In genomic region chr11:35013514-35014191, GRCh38 we compare ENCODE assay signal across 9 cellular contexts.
DNase-seq lines count a peak whose midpoint lies in the region; ATAC-seq, FAIRE-seq and TF ChIP-seq lines count a peak whose summit lies in the region.
"Had no signal": no experiment of that assay in that cellular context is flagged by ENCODE, and none has a peak within 500 bp of the region (broad histone marks: within the 10 kb centered on the region; RNA-seq: fewer than 3 reads in every experiment).

No MANE protein-coding gene starts in this region.

- no peak for TF ChIP-seq POLR2A in sigmoid colon (IDR thresholded peaks at IDR 0.05)

- 48 to 49% methylated on average over 3 of the region's 3 CpGs for WGBS in sigmoid colon, 2 donors

- no peaks in the 10 kb centered on the region for H3K36me3 ChIP-seq in CD8-positive, alpha-beta memory T cell (ENCODE audit: insufficient read depth, low read length)
- H3K36me3 ChIP-seq in SJSA1: no peaks in the 10 kb centered on the region
- no peaks in the 10 kb centered on the region for H3K36me3 ChIP-seq in sigmoid colon

- peaks cover 0 to 2% of the 10 kb centered on the region in 2 donors for H3K27me3 Mint-ChIP-seq in CD8-positive, alpha-beta memory T cell

- TF ChIP-seq CTCF in sigmoid colon (IDR thresholded peaks at IDR 0.05): no peak

- intact Hi-C loops in sigmoid colon (cut with DNase I): no loop called here

- POLR2A ChIA-PET in CD8-positive, alpha-beta memory T cell (lab: Charles Lee): interaction anchor here (0.6 to 1.1 kb wide), 4 partner anchors 30 to 165 kb away, joined by 3 to 4 read pairs (median 4); no protein-coding TSS in a partner anchor

- peak; percentile 41 for ATAC-seq in GM21515 (IDR thresholded peaks at IDR 0.05; ENCODE audit: unreplicated experiment)

- H3K4me3 ChIP-seq in CD8-positive, alpha-beta memory T cell (ENCODE audit: low read length): no peak overlapping the region
- H3K4me3 ChIP-seq in SJSA1 (no peak overlapping the region), sigmoid colon (no peak overlapping the region)

- no peak for TF ChIP-seq EP300 in sigmoid colon (IDR thresholded peaks at IDR 0.05)

- no peaks in the 10 kb centered on the region for H3K9me3 ChIP-seq in CD8-positive, alpha-beta memory T cell (ENCODE audit: low read length)
- H3K9me3 ChIP-seq in SJSA1 (replicated peaks) (no peaks in the 10 kb centered on the region), sigmoid colon (no peaks in the 10 kb centered on the region)

- H3K4me1 ChIP-seq in CD8-positive, alpha-beta memory T cell (ENCODE audit: insufficient read depth, low read length): peaks cover 23% of the 10 kb centered on the region
- H3K4me1 ChIP-seq in SJSA1 (replicated peaks): peaks cover 35% of the 10 kb centered on the region
- peaks cover 0 to 27% (median 10%) of the 10 kb centered on the region in 4 donors for H3K4me1 ChIP-seq in sigmoid colon

- peak overlapping the region; percentile 81 to 97 (median 94) for H3K27ac Mint-ChIP-seq in CD8-positive, alpha-beta memory T cell

- peak overlapping the region; percentile 13 to 78 (median 71) for H3K4me3 Mint-ChIP-seq in CD8-positive, alpha-beta memory T cell

- H3K27me3 ChIP-seq in CD8-positive, alpha-beta memory T cell (ENCODE audit: insufficient read depth, low read length, poor library complexity, severe bottlenecking): no peaks in the 10 kb centered on the region
- H3K27me3 ChIP-seq in SJSA1 (replicated peaks) (no peaks in the 10 kb centered on the region), sigmoid colon (no peaks in the 10 kb centered on the region)

- no peaks in the 10 kb centered on the region for H3K9me3 Mint-ChIP-seq in CD8-positive, alpha-beta memory T cell

- CTCF ChIA-PET in CD8-positive, alpha-beta memory T cell (lab: Charles Lee): no interaction called here

- peak; percentile 15 for FAIRE-seq in endometrium (lab: Jason Lieb, UNC)
- FAIRE-seq: G401.6 had no signal

- DNase-seq in CD8-positive, alpha-beta memory T cell: peak in 4 of 5 donors; percentile 18 to 58 (median 40)
- no peak for DNase-seq in SJSA1 (ENCODE audit: low read depth in 1 of 2, low spot score in 2 of 2)
- no peak for DNase-seq in NCI-H1048 (lab: John Stamatoyannopoulos, UW)
- DNase-seq in putamen (ENCODE audit: low spot score): no peak
- DNase-seq in sigmoid colon: no peak
- DNase-seq in NCI-H1105 treated with DMSO at 0.1 percent for 48 hours (lab: John Stamatoyannopoulos, UW): no peak

- no peaks in the 10 kb centered on the region for H3K36me3 Mint-ChIP-seq in CD8-positive, alpha-beta memory T cell

- peak overlapping the region; percentile 14 for H3K27ac ChIP-seq in CD8-positive, alpha-beta memory T cell (ENCODE audit: low read depth, low read length)
- peak overlapping the region; percentile 80 for H3K27ac ChIP-seq in SJSA1
- no peak overlapping the region for H3K27ac ChIP-seq in sigmoid colon

- H3K4me1 Mint-ChIP-seq in CD8-positive, alpha-beta memory T cell: peaks cover 25 to 51% (median 34%) of the 10 kb centered on the region in 3 donors

Comparison
In these comparisons a context has a peak if more than half of its experiments do, and no peak if none do; other contexts are left out.
1. DNase-seq: peak in CD8-positive, alpha-beta memory T cell (4 of 5); none in SJSA1 (0 of 2), NCI-H1048 (single experiment), putamen (single experiment), sigmoid colon (single experiment) and NCI-H1105 treated with DMSO at 0.1 percent for 48 hours (single experiment).
2. H3K27ac ChIP-seq: peak in CD8-positive, alpha-beta memory T cell (single experiment) and SJSA1 (single experiment); none in sigmoid colon (0 of 4).